Comparison of ENCODE assay signal across 24 cellular contexts in the genomic region with DNA sequence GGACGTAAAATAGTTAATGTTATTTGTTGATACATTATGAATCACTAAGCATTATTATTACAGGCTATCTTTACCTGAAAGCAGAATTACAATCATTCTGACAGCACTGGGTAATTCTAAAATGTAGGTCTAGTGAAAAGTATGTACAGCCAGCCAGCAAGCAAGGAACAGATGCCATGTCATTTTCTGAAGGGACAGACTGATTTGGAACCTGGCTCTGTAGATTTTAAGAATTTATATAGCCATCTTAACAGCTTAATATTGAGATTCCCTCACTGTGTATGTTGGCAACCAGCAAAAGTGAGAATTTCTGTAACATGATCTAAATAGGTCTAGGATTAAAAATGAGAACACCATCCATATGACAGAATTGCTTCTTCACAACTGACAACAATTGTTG.
"Had no signal": no experiment of that assay in that cellular context is flagged by ENCODE, and none has a peak within 500 bp of the region (broad histone marks: within the 10 kb centered on the region; RNA-seq: fewer than 3 reads in every experiment).

No MANE protein-coding gene starts in this region.

- H3K27me3 ChIP-seq: stomach, suprapubic skin, testis, thyroid gland, tibial artery, tibial nerve, transverse colon, upper lobe of left lung, upper lobe of right lung, uterus, vagina had no signal

- H3K4me3 ChIP-seq: stomach, suprapubic skin, testis, thoracic aorta, thyroid gland, tibial artery, tibial nerve, transverse colon, upper lobe of left lung, upper lobe of right lung, uterus, vagina had no signal

- H3K36me3 ChIP-seq: stomach, suprapubic skin, thoracic aorta, thyroid gland, tibial artery, tibial nerve, transverse colon, upper lobe of left lung, upper lobe of right lung, uterus, vagina had no signal

- H3K27ac ChIP-seq: stomach, suprapubic skin, testis, thoracic aorta, thyroid gland, tibial artery, tibial nerve, transverse colon, upper lobe of left lung, upper lobe of right lung, uterus, vagina had no signal

- DNase-seq: stimulated activated CD4-positive, alpha-beta T cell treated with anti-CD3 and anti-CD28 coated beads, Interleukin-2, amount 100 ng/mL, for 48 hours; stimulated activated CD4-positive, alpha-beta T cell treated with anti-CD3 and anti-CD28 coated beads, Interleukin-4, amount 100 ng/mL, for 1 hour; stimulated activated CD4-positive, alpha-beta T cell treated with anti-CD3 and anti-CD28 coated beads, Interleukin-4, amount 100 ng/mL, for 24 hours; stimulated activated CD4-positive, alpha-beta T cell treated with anti-CD3 and anti-CD28 coated beads, Interleukin-4, amount 100 ng/mL, for 4 hours; stimulated activated CD8-positive, alpha-beta memory T cell treated with anti-CD3 and anti-CD28 coated beads, Interleukin-4, amount 100 ng/mL, for 48 hours; stimulated activated naive B cell treated with anti-CD40 and anti-IgM and Interleukin-4, amounts not matched to agents 10 μg/mL and 1 μg/mL and 100 μg/mL, for 72 hours; stimulated activated naive CD4-positive, alpha-beta T cell; stimulated activated naive CD4-positive, alpha-beta T cell treated with Interleukin-2 at 50 U/mL for 16 hours; stimulated activated naive CD8-positive, alpha-beta T cell treated with anti-CD3 and anti-CD28 coated beads, Interleukin-15, amount 100 ng/mL, for 72 hours; stimulated activated naive CD8-positive, alpha-beta T cell treated with anti-CD3 and anti-CD28 coated beads, Interleukin-15, Interleukin-2, amounts not matched to agents 100 U/mL and 50 U/mL, for 24 hours; stomach; substantia nigra; testis; thyroid gland; tibial artery; transverse colon; trophoblast cell; upper lobe of left lung; upper lobe of right lung; uterus had no signal

- H3K9me3 ChIP-seq: suprapubic skin, testis, thoracic aorta, thyroid gland, tibial artery, tibial nerve, transverse colon, upper lobe of left lung, upper lobe of right lung, uterus, vagina had no signal

- H3K4me1 ChIP-seq: stomach, suprapubic skin, testis, thyroid gland, tibial artery, tibial nerve, transverse colon, upper lobe of left lung, upper lobe of right lung, uterus, vagina had no signal
